19 cellular contexts compared by ENCODE assay signal in genomic region chr17:42804918-42805367, GRCh38. TPM values are rescaled to one million over a fixed set of nuclear protein-coding genes. Genes with fewer than 3 reads are reported as not detected.
DNase-seq lines count a peak whose midpoint lies in the region; ATAC-seq and TF ChIP-seq lines count a peak whose summit lies in the region.
"Had no signal": no experiment of that assay in that cellular context is flagged by ENCODE, and none has a peak within 500 bp of the region (broad histone marks: within the 10 kb centered on the region; RNA-seq: fewer than 3 reads in every experiment).

No MANE protein-coding gene starts in this region.

- H3K9ac ChIP-seq in colonic mucosa (ENCODE audit: low read depth in 2 of 2, low read length in 2 of 2): peak overlapping the region in 1 of 2 donors; percentile 16

- TF ChIP-seq CTCF in C4-2B (conservative IDR thresholded peaks at IDR 0.05) (no peak), colonic mucosa (IDR thresholded peaks at IDR 0.05) (no peak)

- H3K36me3 ChIP-seq in colonic mucosa (no peaks in the 10 kb centered on the region), muscle layer of duodenum (ENCODE audit: control insufficient read depth in 1 of 2, insufficient read depth in 2 of 2, low read length in 2 of 2) (no peaks in the 10 kb centered on the region), SJCRH30 (no peaks in the 10 kb centered on the region)

- DNase-seq in NCI-H146 treated with DMSO at 0.1 percent for 48 hours (lab: John Stamatoyannopoulos, UW; ENCODE audit: unreplicated experiment) (peak; percentile 79), colonic mucosa (no peak), KBM-7 (no peak), SJCRH30 (no peak), SW480 (ENCODE audit: low spot score) (no peak)
- DNase-seq: activated CD4-positive, alpha-beta memory T cell treated with anti-CD3 and anti-CD28 coated beads for 36 hours; activated T-cell treated with anti-CD3 and anti-CD28 coated beads, Interleukin-2, amount 50 U/mL, for 4 hours; CD4-positive, alpha-beta T cell; endodermal cell; heart right ventricle; NCI-H82; stimulated activated CD4-positive, alpha-beta T cell treated with anti-CD3 and anti-CD28 coated beads, Interleukin-12 subunit alpha, Interleukin-12 subunit beta, amount 100 ng/mL, for 4 hours; thyroid gland had no signal

- H3K9me3 ChIP-seq in colonic mucosa (no peaks in the 10 kb centered on the region), muscle layer of duodenum (ENCODE audit: control insufficient read depth in 1 of 2, low read length in 2 of 2) (no peaks in the 10 kb centered on the region), SJCRH30 (replicated peaks) (no peaks in the 10 kb centered on the region)
- H3K9me3 ChIP-seq: heart right ventricle, thyroid gland had no signal

- no peak for ATAC-seq in HG02678 (IDR thresholded peaks at IDR 0.05; ENCODE audit: unreplicated experiment)
- ATAC-seq: activated naive CD4-positive, alpha-beta T cell treated with anti-CD3 and anti-CD28 coated beads, Interleukin-2, amount 50 U/mL, for 72 hours; activated T-cell treated with anti-CD3 and anti-CD28 coated beads, Interleukin-2, amount 50 U/mL, for 4 hours; heart right ventricle had no signal

- no peaks in the 10 kb centered on the region for H3K27me3 ChIP-seq in colonic mucosa
- H3K27me3 ChIP-seq in muscle layer of duodenum (ENCODE audit: low read depth, low read length): no peaks in the 10 kb centered on the region
- no peaks in the 10 kb centered on the region for H3K27me3 ChIP-seq in SJCRH30
- H3K27me3 ChIP-seq: heart right ventricle, thyroid gland had no signal

- H3K27ac ChIP-seq in C4-2B (peak overlapping the region; percentile 57), colonic mucosa (peak overlapping the region; percentile 68), muscle layer of duodenum (ENCODE audit: low read length) (peak overlapping the region; percentile 72), SJCRH30 (no peak overlapping the region)
- H3K27ac ChIP-seq: heart right ventricle, thyroid gland had no signal

- H3K4me3 ChIP-seq in colonic mucosa (no peak overlapping the region), muscle layer of duodenum (ENCODE audit: low read depth in 1 of 2, low read length in 2 of 2) (no peak overlapping the region), SJCRH30 (no peak overlapping the region)
- H3K4me3 ChIP-seq: heart right ventricle, thyroid gland had no signal

- H3K4me1 ChIP-seq in colonic mucosa (peaks cover 5% of the 10 kb centered on the region), muscle layer of duodenum (ENCODE audit: control insufficient read depth in 1 of 2, insufficient read depth in 2 of 2, low read length in 2 of 2) (peaks cover 0 to 30% of the 10 kb centered on the region in 2 donors), SJCRH30 (0 out of 2 replicates have a peak, but pooled peaks cover 6% of the 10 kb centered on the region)
- H3K4me1 ChIP-seq: heart right ventricle, thyroid gland had no signal

- in situ Hi-C loops in KBM-7 (cut with MboI; ENCODE audit: low pct_unique_long_range_greater_than_20kb, low sequenced_read_pairs): no loop called here

- intact Hi-C loops in colonic mucosa (cut with DNase I): no loop called here

RNA-seq across cellular contexts. Expression of gene CNTD1, which starts 6.3 kb away (rescaled TPM):
- under 1 TPM in 1 of 2 donors, not detected in 1; 0.61 TPM for total RNA-seq in colonic mucosa
- total RNA-seq in SJCRH30 (2014; rRNA removed; shearing (Covaris generic)): 0.10 TPM in 2 replicates
- total RNA-seq: activated CD4-positive, alpha-beta memory T cell treated with anti-CD3 and anti-CD28 coated beads for 36 hours; activated T-cell treated with anti-CD3 and anti-CD28 coated beads, Interleukin-2, amount 50 U/mL, for 4 hours; CD4-positive, alpha-beta T cell; endodermal cell; mesenteric fat pad; neural crest cell had no signal

RNA-seq across cellular contexts. Expression of gene COA3, which starts 6.4 kb away (rescaled TPM):
- total RNA-seq in colonic mucosa: 100 to 1,000 TPM; 167 to 219 TPM
- 105 and 107 TPM in 2 replicates for total RNA-seq in SJCRH30 (2014; rRNA removed; shearing (Covaris generic))

RNA-seq across cellular contexts. Expression of gene BECN1, which starts 19.1 kb away (rescaled TPM):
- 100 to 1,000 TPM; 118 to 145 TPM for total RNA-seq in colonic mucosa
- 62.1 and 62.9 TPM in 2 replicates for total RNA-seq in SJCRH30 (2014; rRNA removed; shearing (Covaris generic))

RNA-seq across cellular contexts. Expression of gene WNK4, which starts 24.5 kb away (rescaled TPM):
- 10 to 100 TPM; 32.6 to 54.6 TPM for total RNA-seq in colonic mucosa
- 0.18 and 0.32 TPM in 2 replicates for total RNA-seq in SJCRH30 (2014; rRNA removed; shearing (Covaris generic))
- total RNA-seq: mesenteric fat pad had no signal

RNA-seq across cellular contexts. Expression of gene PSME3, which starts 28.3 kb away (rescaled TPM):
- total RNA-seq in colonic mucosa: 100 to 1,000 TPM in 1 of 2 donors, 10 to 100 TPM in 1; 86.4 to 163 TPM
- 142 and 145 TPM in 2 replicates for total RNA-seq in SJCRH30 (2014; rRNA removed; shearing (Covaris generic))
